ENCODE assay signal across 15 cellular contexts in genomic region chr4:69181519-69181918, GRCh38. TPM values are rescaled to one million over a fixed set of nuclear protein-coding genes. Genes with fewer than 3 reads are reported as not detected.
"Had no signal": no experiment of that assay in that cellular context is flagged by ENCODE, and none has a peak within 500 bp of the region (broad histone marks: within the 10 kb centered on the region; RNA-seq: fewer than 3 reads in every experiment).

No MANE protein-coding gene starts in this region.

RNA-seq across cellular contexts. Expression of gene UGT2B11, which starts 33.0 kb away (rescaled TPM):
- total RNA-seq: activated B cell treated with CpG ODN at 0.5 μM for 24 hours; activated CD4-positive, alpha-beta memory T cell treated with anti-CD3 and anti-CD28 coated beads for 36 hours; activated CD4-positive, alpha-beta memory T cell treated with anti-CD3 and anti-CD28 coated beads, Interleukin-2, amount 10 ng/mL, durations not matched to agents 7 days and 5 days; activated CD4-positive, alpha-beta T cell treated with anti-CD3 and anti-CD28 coated beads for 36 hours; activated CD4-positive, alpha-beta T cell treated with anti-CD3 and anti-CD28 coated beads, Interleukin-2, amount 10 ng/mL, durations not matched to agents 24 days and 14 days; activated CD4-positive, alpha-beta T cell treated with anti-CD3 and anti-CD28 coated beads, Interleukin-2, amount 10 ng/mL, durations not matched to agents 7 days and 5 days; activated CD8-positive, alpha-beta memory T cell treated with anti-CD3 and anti-CD28 coated beads for 36 hours; activated CD8-positive, alpha-beta memory T cell treated with anti-CD3 and anti-CD28 coated beads, Interleukin-2, amount 10 ng/mL, durations not matched to agents 7 days and 5 days; activated CD8-positive, alpha-beta T cell treated with anti-CD3 and anti-CD28 coated beads for 36 hours; activated CD8-positive, alpha-beta T cell treated with anti-CD3 and anti-CD28 coated beads, Interleukin-2, amount 10 ng/mL, durations not matched to agents 7 days and 5 days; T-cell; T-helper 1 cell treated with Interleukin-12 subunit alpha and Interleukin-12 subunit beta and Interleukin-4 antibody, amounts not matched to agents 30 ng/mL and 1 ng/mL, for 36 hours; T-helper 17 cell; T-helper 2 cell treated with Interferon-gamma antibody and Interleukin-4, amounts not matched to agents 100 ng/mL and 5 ng/mL, for 36 hours; WTC11 had no signal
